ENCODE assay signal across 8 cellular contexts in genomic region chr15:82044373-82045178, GRCh38. TPM values are rescaled to one million over a fixed set of nuclear protein-coding genes. Genes with fewer than 3 reads are reported as not detected.
DNase-seq lines count a peak whose midpoint lies in the region; ATAC-seq, FAIRE-seq and TF ChIP-seq lines count a peak whose summit lies in the region.

No MANE protein-coding gene starts in this region.

- no peaks in the 10 kb centered on the region for H3K79me2 ChIP-seq in H9 (ENCODE audit: insufficient read depth, low read length)

- H4K8ac ChIP-seq in H9 (replicated peaks; ENCODE audit: insufficient read length, low read depth, low read length): no peak overlapping the region

- no peak for TF ChIP-seq POLR2A in breast epithelium (IDR thresholded peaks at IDR 0.05)

- H3K79me1 ChIP-seq in H9 (ENCODE audit: insufficient read depth, low read depth, low read length, poor library complexity, severe bottlenecking): no peaks in the 10 kb centered on the region

- peak overlapping the region; percentile 98 for H3K4me3 ChIP-seq in BLaER1
- peak overlapping the region; percentile 73 to 88 (median 78) for H3K4me3 ChIP-seq in breast epithelium
- peak overlapping the region; percentile 62 to 66 for H3K4me3 ChIP-seq in small intestine (ENCODE audit: low read depth in 1 of 2, low read length in 2 of 2)

- H2BK15ac ChIP-seq in H9 (ENCODE audit: low read depth, low read length): no peak overlapping the region

- no peak overlapping the region for H4K5ac ChIP-seq in H9 (ENCODE audit: insufficient read length, low read depth, low read length)

- peaks cover 17% of the 10 kb centered on the region for H3K23me2 ChIP-seq in H9 (ENCODE audit: insufficient read length, low read depth, low read length, poor library complexity, severe bottlenecking)

- H2BK20ac ChIP-seq in H9 (ENCODE audit: low read depth, low read length, poor library complexity, severe bottlenecking): no peak overlapping the region

- H3K23ac ChIP-seq in H9 (ENCODE audit: insufficient read length, low read depth, low read length): no peak overlapping the region

- TF ChIP-seq CTCF in H9 (conservative IDR thresholded peaks at IDR 0.05) (no peak), breast epithelium (IDR thresholded peaks at IDR 0.05) (no peak)

- no peak overlapping the region for H2BK12ac ChIP-seq in H9 (ENCODE audit: insufficient read length, low read depth, low read length)

- H3T11ph ChIP-seq in H9 (ENCODE audit: low read length): no peak overlapping the region

- peaks cover 18 to 34% of the 10 kb centered on the region in 2 experiments for H3K4me1 Mint-ChIP-seq in H9
- peaks cover 12 to 21% of the 10 kb centered on the region in 2 donors for H3K4me1 Mint-ChIP-seq in immature natural killer cell

- DNase-seq in H9 (peak; percentile 84), T follicular helper cell (ENCODE audit: low read depth) (peak; percentile 15), breast epithelium (ENCODE audit: low spot score in 2 of 2) (peak in 1 of 2 donors; percentile 23), immature natural killer cell (peak; percentile 3 to 15 (median 15)), small intestine (no peak), KG1 (lab: John Stamatoyannopoulos, UW) (no peak)

- H3K4me3 Mint-ChIP-seq in H9: peak overlapping the region; percentile 90 to 97
- peak overlapping the region; percentile 80 to 92 (median 90) for H3K4me3 Mint-ChIP-seq in immature natural killer cell

- FAIRE-seq in small intestine (lab: Jason Lieb, UNC): no peak

- H3K27me3 Mint-ChIP-seq in H9 (ENCODE audit: low read depth) (peaks cover 27% of the 10 kb centered on the region), immature natural killer cell (ENCODE audit: low read depth in 3 of 3) (peaks cover 6 to 18% (median 9%) of the 10 kb centered on the region in 3 donors)

- intact Hi-C loops in breast epithelium (cut with DNase I; ENCODE audit: low total_unique reads): no loop called here

- H3K9ac ChIP-seq in BLaER1 (peak overlapping the region; percentile 96), H9 (ENCODE audit: extremely low read depth, insufficient read length, low read length) (no peak overlapping the region)

- H3K9me3 ChIP-seq in BLaER1: no peaks in the 10 kb centered on the region
- H3K9me3 ChIP-seq in H9 (ENCODE audit: control insufficient read depth, low read depth, low read length): no peaks in the 10 kb centered on the region
- no peaks in the 10 kb centered on the region for H3K9me3 ChIP-seq in breast epithelium
- no peaks in the 10 kb centered on the region for H3K9me3 ChIP-seq in small intestine (ENCODE audit: control insufficient read depth, low read depth)

- H3K27ac Mint-ChIP-seq in H9 (peak overlapping the region; percentile 35 to 89 (median 44); a peak in 1 of 7 replicates), immature natural killer cell (peak overlapping the region in 2 of 6 donors; percentile 57 to 62)

- ATAC-seq in HG03354 (IDR thresholded peaks at IDR 0.05; ENCODE audit: poor library complexity, severe bottlenecking, unreplicated experiment): no peak

- H3K4me2 ChIP-seq in BLaER1 (peak overlapping the region; percentile 86), H9 (ENCODE audit: insufficient read depth, insufficient read length, low read length) (peak overlapping the region; percentile 84)

- no peak overlapping the region for H3K4ac ChIP-seq in H9 (ENCODE audit: low read depth, low read length)

- no peak overlapping the region for H4K91ac ChIP-seq in H9 (ENCODE audit: insufficient read length, low read depth, low read length)

- H3K36me3 Mint-ChIP-seq in H9 (ENCODE audit: insufficient read depth in 1 of 3, low read depth in 3 of 3) (peaks cover 3 to 16% (median 10%) of the 10 kb centered on the region in 3 experiments), immature natural killer cell (no peaks in the 10 kb centered on the region)

- no peaks in the 10 kb centered on the region for H3K27me3 ChIP-seq in BLaER1
- H3K27me3 ChIP-seq in H9 (ENCODE audit: insufficient read depth, low read length): no peaks in the 10 kb centered on the region
- no peaks in the 10 kb centered on the region for H3K27me3 ChIP-seq in breast epithelium
- H3K27me3 ChIP-seq in small intestine (ENCODE audit: control insufficient read depth in 2 of 2, insufficient read depth in 2 of 2, low read length in 2 of 2): peaks cover 6 to 17% of the 10 kb centered on the region in 2 donors

- no peak overlapping the region for H2BK5ac ChIP-seq in H9 (ENCODE audit: insufficient read length, low read length)

- no peak overlapping the region for H3K14ac ChIP-seq in H9 (ENCODE audit: insufficient read depth, low read length)

- no peak overlapping the region for H3K18ac ChIP-seq in H9 (ENCODE audit: insufficient read length, low read depth, low read length)

- peak overlapping the region; percentile 94 for H3K27ac ChIP-seq in BLaER1
- H3K27ac ChIP-seq in H9 (ENCODE audit: insufficient read length, low read depth, low read length): no peak overlapping the region
- peak overlapping the region; percentile 85 to 91 for H3K27ac ChIP-seq in breast epithelium
- H3K27ac ChIP-seq in small intestine (ENCODE audit: low read depth in 1 of 2, low read length in 1 of 2): peak overlapping the region in 1 of 2 donors; percentile 48

- H4K20me1 ChIP-seq in BLaER1 (peaks cover 54% of the 10 kb centered on the region), H9 (ENCODE audit: control insufficient read depth, insufficient read depth, insufficient read length) (no peaks in the 10 kb centered on the region)

- H2BK120ac ChIP-seq in H9 (ENCODE audit: low read depth, low read length, poor library complexity, severe bottlenecking): no peak overlapping the region

- H2AK5ac ChIP-seq in H9 (ENCODE audit: insufficient read length, low read length): no peak overlapping the region

- peaks cover 22% of the 10 kb centered on the region for H3K36me3 ChIP-seq in BLaER1
- H3K36me3 ChIP-seq in breast epithelium: no peaks in the 10 kb centered on the region
- no peaks in the 10 kb centered on the region for H3K36me3 ChIP-seq in small intestine (ENCODE audit: control insufficient read depth in 2 of 2, insufficient read depth in 2 of 2, low read length in 2 of 2)

- no peak overlapping the region for H2AFZ ChIP-seq in H9 (ENCODE audit: low read length)

- no CpG with 5 or more reads among the region's 54 CpGs for WGBS in H9 (ENCODE audit: extremely low coverage, insufficient read length, low lambda C conversion rate)
- WGBS in small intestine, 3 donors: 2 to 5% (median 2%) methylated on average over 53 to 54 of the region's 54 CpGs

- H3K4me1 ChIP-seq in BLaER1 (peaks cover 50% of the 10 kb centered on the region), H9 (ENCODE audit: insufficient read depth, low read length) (0 out of 2 replicates have a peak, but pooled peaks cover 2% of the 10 kb centered on the region), breast epithelium (no peaks in the 10 kb centered on the region), small intestine (ENCODE audit: control insufficient read depth in 2 of 2, insufficient read depth in 1 of 2, low read depth in 1 of 2, low read length in 1 of 2) (no peaks in the 10 kb centered on the region)

- no peak overlapping the region for H3K56ac ChIP-seq in H9 (ENCODE audit: insufficient read length, low read depth, low read length)

- H3K9me3 Mint-ChIP-seq in H9: no peaks in the 10 kb centered on the region
- H3K9me3 Mint-ChIP-seq in immature natural killer cell: no peaks in the 10 kb centered on the region

RNA-seq across cellular contexts. Expression of gene MEX3B, which starts 1.2 kb away (rescaled TPM):
- total RNA-seq in H9 (2021) (10.4 and 11.0 TPM in 2 replicates), breast epithelium (1 to 10 TPM in 2 of 3 donors, under 1 TPM in 1; 0.98 to 2.3 (median 2.2) TPM)
- polyA plus RNA-seq in immature natural killer cell (under 1 TPM in 1 of 3 donors, not detected in 2; 0.06 TPM), small intestine (under 1 TPM in 1 of 3 donors, not detected in 2; 0.95 TPM)

Comparison
In these comparisons a context has a peak if more than half of its experiments do, and no peak if none do; other contexts are left out.
1. DNase-seq: peak in H9 (single experiment), T follicular helper cell (single experiment) and immature natural killer cell (3 of 3); none in small intestine (single experiment) and KG1 (single experiment).
2. Peak in every context shown above with its lines, with median percentiles within 50 percentile points of each other: H3K4me3 ChIP-seq.